ENCODE assay signal across 8 cellular contexts in the genomic region with DNA sequence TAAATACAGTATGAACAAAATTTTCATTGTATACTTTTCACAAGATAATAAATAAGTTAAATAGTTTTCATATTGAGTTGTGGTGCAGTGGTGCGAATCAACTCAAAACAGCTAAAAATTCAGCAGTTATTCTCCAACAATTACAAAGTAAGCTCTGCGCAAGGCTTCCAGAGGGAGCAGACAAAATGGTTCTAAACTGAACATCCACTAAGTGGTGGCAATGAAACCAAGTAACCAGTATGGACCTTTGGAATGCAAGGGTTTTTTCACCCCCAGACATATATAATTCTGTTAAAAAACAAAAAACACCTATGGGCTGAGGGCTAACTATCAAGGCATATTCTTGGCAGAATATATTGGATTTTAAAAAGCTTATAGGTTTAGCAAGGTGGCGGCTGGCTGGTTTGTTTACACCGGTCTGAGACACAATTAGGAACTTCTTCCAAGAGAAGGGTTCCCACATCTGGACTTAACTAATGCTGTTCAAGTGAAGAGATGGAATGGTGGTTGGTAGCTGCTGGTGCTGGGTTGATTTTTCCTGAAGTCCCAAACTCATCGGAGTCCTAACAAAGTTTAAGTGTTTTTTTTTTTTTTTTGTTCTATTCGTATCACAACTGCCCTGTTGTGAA. TPM values are rescaled to one million over a fixed set of nuclear protein-coding genes. Genes with fewer than 3 reads are reported as not detected.
A peak's percentile ranks its signal among the peaks of the same experiment; 100 is the strongest.
DNase-seq lines count a peak whose midpoint lies in the region; ATAC-seq and TF ChIP-seq lines count a peak whose summit lies in the region.

No MANE protein-coding gene starts in this region.

- no peak for TF ChIP-seq CTCF in GM12875 (IDR thresholded peaks at IDR 0.05; ENCODE audit: borderline replicate concordance, insufficient read depth, low read depth, low read length)
- no peak for TF ChIP-seq CTCF in esophagus muscularis mucosa (IDR thresholded peaks at IDR 0.05)
- no peak for TF ChIP-seq CTCF in osteocyte (IDR thresholded peaks at IDR 0.05)

- H3K36me3 ChIP-seq in SK-N-MC (ENCODE audit: insufficient read depth, low read length) (peaks cover 10% of the 10 kb centered on the region), esophagus muscularis mucosa (peaks cover 15 to 35% (median 25%) of the 10 kb centered on the region in 4 donors)

- H3K27ac Mint-ChIP-seq in osteocyte (ENCODE audit: unreplicated experiment): peak overlapping the region; percentile 98

- H3K9ac ChIP-seq in SK-N-MC (ENCODE audit: insufficient read length): peak overlapping the region; percentile 28

- H3K27me3 ChIP-seq in esophagus muscularis mucosa: no peaks in the 10 kb centered on the region

- no peak for DNase-seq in SK-N-MC (ENCODE audit: low read depth, low spot score)
- no peak for DNase-seq in esophagus muscularis mucosa (ENCODE audit: extremely low spot score)
- DNase-seq in osteocyte (ENCODE audit: extremely low spot score, unreplicated experiment): no peak
- DNase-seq in GOT3 (lab: John Stamatoyannopoulos, UW): no peak
- DNase-seq in cerebellar nuclear complex (lab: John Stamatoyannopoulos, UW): no peak

- H3K9me3 ChIP-seq in SK-N-MC (ENCODE audit: low read depth, low read length) (no peaks in the 10 kb centered on the region), esophagus muscularis mucosa (no peaks in the 10 kb centered on the region)

- H3K27ac ChIP-seq in SK-N-MC (peak overlapping the region; percentile 96; the same call in 1 of the 2 replicates), esophagus muscularis mucosa (replicated peaks in 1 of 4) (peak overlapping the region; percentile 97 to 100 (median 98))

- ATAC-seq in GM21360 (IDR thresholded peaks at IDR 0.05; ENCODE audit: unreplicated experiment) (no peak), HG03469 (IDR thresholded peaks at IDR 0.05; ENCODE audit: unreplicated experiment) (no peak)

- no peak for TF ChIP-seq EP300 in esophagus muscularis mucosa (IDR thresholded peaks at IDR 0.05)

- intact Hi-C loops in esophagus muscularis mucosa (cut with DNase I): loop anchor here (5.0 kb wide), 1 partner anchor 314 kb away; no protein-coding TSS in a partner anchor

- H3K4me3 Mint-ChIP-seq in osteocyte (ENCODE audit: unreplicated experiment): peak overlapping the region; percentile 97

- no peaks in the 10 kb centered on the region for H3K27me3 Mint-ChIP-seq in osteocyte (ENCODE audit: unreplicated experiment)

- WGBS in esophagus muscularis mucosa: 1% methylated on average over 6 of the region's 6 CpGs

- peak overlapping the region; percentile 54 for H3K4me3 ChIP-seq in GM12875 (ENCODE audit: low read depth, low read length)
- H3K4me3 ChIP-seq in SK-N-MC: peak overlapping the region; percentile 59
- peak overlapping the region; percentile 80 to 93 (median 90) for H3K4me3 ChIP-seq in esophagus muscularis mucosa

- H3K4me1 Mint-ChIP-seq in osteocyte (ENCODE audit: unreplicated experiment): peaks cover 56% of the 10 kb centered on the region

- peaks cover 54 to 73% (median 62%) of the 10 kb centered on the region in 4 donors for H3K4me1 ChIP-seq in esophagus muscularis mucosa

- H3K9me3 Mint-ChIP-seq in osteocyte (ENCODE audit: unreplicated experiment): no peaks in the 10 kb centered on the region

- no peak for TF ChIP-seq POLR2A in esophagus muscularis mucosa (IDR thresholded peaks at IDR 0.05; ENCODE audit: low read depth)

- H3K36me3 Mint-ChIP-seq in osteocyte (ENCODE audit: unreplicated experiment): peaks cover 19% of the 10 kb centered on the region

RNA-seq across cellular contexts. Expression of a gene that starts 2.9 kb away (rescaled TPM):
- total RNA-seq in esophagus muscularis mucosa: 100 to 1,000 TPM in 1 of 4 donors, 10 to 100 TPM in 3; 81.7 to 117 (median 85.7) TPM
- 87.9 and 88.0 TPM in 2 replicates for total RNA-seq in osteocyte
